In genomic region chr12:69157023-69157655, GRCh38 we compare ENCODE assay signal across 8 cellular contexts.
DNase-seq lines count a peak whose midpoint lies in the region; ATAC-seq and TF ChIP-seq lines count a peak whose summit lies in the region.

No MANE protein-coding gene starts in this region.

- DNase-seq in GM10266 (ENCODE audit: extremely low spot score) (peak; percentile 85), HCEC 1CT (peak; percentile 75), MG63 (peak; percentile 74), Right ventricle myocardium inferior (ENCODE audit: missing footprints) (peak; percentile 92), prostate gland (ENCODE audit: low spot score) (peak; percentile 61), vagina (ENCODE audit: extremely low spot score in 2 of 2) (no peak)
- DNase-seq in activated naive CD4-positive, alpha-beta T cell treated with anti-CD3 and anti-CD28 coated beads, Interleukin-2, amount 50 U/mL, for 16 hours, result peak; percentile 92

- H3K4me3 ChIP-seq in MG63, result no peak overlapping the region
- no peak overlapping the region for H3K4me3 ChIP-seq in prostate gland
- H3K4me3 ChIP-seq in vagina, result no peak overlapping the region

- TF ChIP-seq CTCF in GM10266 (IDR thresholded peaks at IDR 0.05; ENCODE audit: control insufficient read depth, insufficient read depth, low read depth, missing control alignments) (peak; percentile 99), prostate gland (IDR thresholded peaks at IDR 0.05) (peak; percentile 27 to 75 (median 58)), vagina (IDR thresholded peaks at IDR 0.05) (peak in 2 of 3 experiments; percentile 49 to 58)

- intact Hi-C loops in Right ventricle myocardium inferior (cut with DNase I) (loop anchor here (10.0 kb wide), 1 partner anchor 198 kb away; the partner anchor contains the start of gene YEATS4), prostate gland (cut with DNase I) (loop anchor here (10.0 kb wide), 3 partner anchors 92 to 322 kb away; no protein-coding TSS in a partner anchor), vagina (cut with DNase I) (loop anchor here (10.0 kb wide), 1 partner anchor 108 kb away; no protein-coding TSS in a partner anchor)

- H3K27me3 ChIP-seq in MG63 (no peaks in the 10 kb centered on the region), prostate gland (replicated peaks; ENCODE audit: insufficient read depth) (no peaks in the 10 kb centered on the region), vagina (no peaks in the 10 kb centered on the region)

- no peak overlapping the region for H3K27ac ChIP-seq in prostate gland
- H3K27ac ChIP-seq in vagina, result no peak overlapping the region

- no peaks in the 10 kb centered on the region for H3K36me3 ChIP-seq in MG63
- no peaks in the 10 kb centered on the region for H3K36me3 ChIP-seq in prostate gland
- H3K36me3 ChIP-seq in vagina, result no peaks in the 10 kb centered on the region

- peak; percentile 92 for ATAC-seq in SK-N-SH treated with all-trans-retinoic acid at 6 μM for 48 hours
- ATAC-seq in Right ventricle myocardium inferior, result peak; percentile 87

- H3K9me3 ChIP-seq in MG63 (no peaks in the 10 kb centered on the region), prostate gland (no peaks in the 10 kb centered on the region), vagina (no peaks in the 10 kb centered on the region)

- H3K4me1 ChIP-seq in prostate gland (replicated peaks) (no peaks in the 10 kb centered on the region), vagina (peaks cover 5% of the 10 kb centered on the region)

- TF ChIP-seq POLR2A in prostate gland (IDR thresholded peaks at IDR 0.05) (no peak), vagina (IDR thresholded peaks at IDR 0.05) (no peak)

- 19% methylated on average over 13 of the region's 13 CpGs for WGBS in prostate gland

TF ChIP-seq in SK-N-SH treated with all-trans-retinoic acid at 6 μM for 48 hours, 23 proteins besides CTCF, POLR2A, EP300 and RAD21:
- no peak for TF ChIP-seq OSR1 (CRISPR knock-in tag; IDR thresholded peaks at IDR 0.05)
- TF ChIP-seq PPARA (CRISPR knock-in tag; IDR thresholded peaks at IDR 0.05; ENCODE audit: borderline replicate concordance), result no peak
- TF ChIP-seq SNAI2 (CRISPR knock-in tag; IDR thresholded peaks at IDR 0.05), result no peak

Comparison
In these comparisons a context has a peak if more than half of its experiments do, and no peak if none do; other contexts are left out.
1. DNase-seq: peak in GM10266 (single experiment), HCEC 1CT (single experiment), MG63 (single experiment), activated naive CD4-positive, alpha-beta T cell treated with anti-CD3 and anti-CD28 coated beads, Interleukin-2, amount 50 U/mL, for 16 hours (single experiment), Right ventricle myocardium inferior (single experiment) and prostate gland (single experiment); none in vagina (0 of 2).
2. Peak in every context shown above with its lines, with median percentiles within 50 percentile points of each other: CTCF ChIP-seq.